In the genomic region with DNA sequence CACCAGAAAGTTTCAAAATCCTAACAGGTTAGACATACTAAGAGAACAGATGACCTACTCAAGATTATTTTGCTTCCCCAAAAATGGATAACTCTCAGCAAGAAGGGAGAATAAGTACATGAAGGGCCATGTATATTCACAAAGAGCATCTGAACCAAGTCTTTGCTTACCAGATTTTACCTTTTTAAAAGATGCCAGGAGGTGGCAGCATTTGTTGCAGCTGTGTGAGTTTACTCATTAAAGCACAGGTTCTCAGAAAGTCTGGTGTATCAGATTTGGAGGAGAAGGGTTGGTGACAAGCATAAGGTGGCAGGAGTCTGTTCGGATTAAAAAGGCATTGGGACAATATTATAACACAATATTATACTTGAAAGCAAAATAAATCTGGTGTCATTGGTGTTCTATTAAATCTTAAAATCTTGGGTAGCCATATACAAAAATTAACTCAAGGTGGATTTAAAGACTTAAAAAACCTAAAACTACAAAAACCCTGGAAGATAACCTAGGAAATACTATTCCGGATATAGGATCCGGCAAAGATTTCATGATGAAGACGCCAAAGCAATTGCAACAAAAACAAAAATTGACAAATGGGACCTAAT, we compare ENCODE assay signal across 8 cellular contexts. TPM values are rescaled to one million over a fixed set of nuclear protein-coding genes. Genes with fewer than 3 reads are reported as not detected.
A peak's percentile ranks its signal among the peaks of the same experiment; 100 is the strongest.
DNase-seq lines count a peak whose midpoint lies in the region; ATAC-seq and TF ChIP-seq lines count a peak whose summit lies in the region.

No MANE protein-coding gene starts in this region.

- H3K4me3 ChIP-seq in GM12865 (ENCODE audit: low read depth, low read length): no peak overlapping the region
- H3K4me3 ChIP-seq in dorsolateral prefrontal cortex: no peak overlapping the region
- H3K4me3 ChIP-seq in mesendoderm (ENCODE audit: low read length): no peak overlapping the region
- no peak overlapping the region for H3K4me3 ChIP-seq in suprapubic skin

- H3K79me2 ChIP-seq in mesendoderm (ENCODE audit: control insufficient read depth, insufficient read depth, low read length): no peaks in the 10 kb centered on the region

- no peak for TF ChIP-seq EP300 in suprapubic skin (IDR thresholded peaks at IDR 0.05)

- H3K4me3 Mint-ChIP-seq in WTC11: no peak overlapping the region

- no peak overlapping the region for H3K18ac ChIP-seq in mesendoderm (ENCODE audit: low read length)

- H3K4me1 ChIP-seq in mesendoderm (ENCODE audit: control insufficient read depth, low read depth, low read length): no peaks in the 10 kb centered on the region
- peaks cover 1% of the 10 kb centered on the region for H3K4me1 ChIP-seq in suprapubic skin

- H2BK120ac ChIP-seq in mesendoderm (ENCODE audit: low read depth, low read length): no peak overlapping the region

- intact Hi-C loops in dorsolateral prefrontal cortex (cut with DNase I): loop anchor here (5.0 to 10.0 kb wide), 2 partner anchors 375 to 562 kb away; partner anchors contain the start of gene UBE2D3 (in 1 of the 2)

- no peak overlapping the region for H2BK15ac ChIP-seq in mesendoderm (replicated peaks; ENCODE audit: low read depth)

- DNase-seq in 8988T: peak; percentile 12
- peak; percentile 78 for DNase-seq in GM12865 (ENCODE audit: low read depth)
- DNase-seq in NCI-H2107 (lab: John Stamatoyannopoulos, UW): peak; percentile 38
- DNase-seq in WTC11 (ENCODE audit: low spot score): peak; percentile 18
- peak in 3 of 10 donors; percentile 30 to 68 (median 32) for DNase-seq in dorsolateral prefrontal cortex
- DNase-seq in mesendoderm: peak; percentile 71
- DNase-seq in suprapubic skin (ENCODE audit: low spot score in 2 of 2): no peak

- H3K4me1 Mint-ChIP-seq in WTC11: peaks cover 22% of the 10 kb centered on the region

- no peak overlapping the region for H4K5ac ChIP-seq in mesendoderm (ENCODE audit: low read length)

- no peaks in the 10 kb centered on the region for H3K9me3 Mint-ChIP-seq in WTC11

- ATAC-seq in HG02870 (IDR thresholded peaks at IDR 0.05; ENCODE audit: unreplicated experiment): peak; percentile 67
- peak; percentile 80 for ATAC-seq in WTC11

- H3K27ac Mint-ChIP-seq in WTC11: no peak overlapping the region

- H3K9me3 ChIP-seq in suprapubic skin: no peaks in the 10 kb centered on the region

- H3K4ac ChIP-seq in mesendoderm (ENCODE audit: low read depth, low read length): no peak overlapping the region

- no peak overlapping the region for H2BK5ac ChIP-seq in mesendoderm (ENCODE audit: low read length)

- CTCF ChIA-PET in WTC11 (lab: Charles Lee): interaction anchor here (1.1 to 3.0 kb wide), 5 partner anchors 11 to 582 kb away, joined by 4 to 24 read pairs (median 6); partner anchors contain the start of gene NFKB1

- H3K27me3 ChIP-seq in dorsolateral prefrontal cortex (no peaks in the 10 kb centered on the region), mesendoderm (ENCODE audit: insufficient read depth, low read length, poor library complexity) (no peaks in the 10 kb centered on the region), suprapubic skin (no peaks in the 10 kb centered on the region)

- TF ChIP-seq POLR2A in suprapubic skin (IDR thresholded peaks at IDR 0.05): no peak

- H3K79me1 ChIP-seq in mesendoderm (ENCODE audit: low read length): no peaks in the 10 kb centered on the region

- no peaks in the 10 kb centered on the region for H3K27me3 Mint-ChIP-seq in WTC11 (ENCODE audit: low read depth)

- POLR2A ChIA-PET in WTC11 (lab: Charles Lee): no interaction called here

- H2AK5ac ChIP-seq in mesendoderm (ENCODE audit: low read length): no peak overlapping the region

- no peaks in the 10 kb centered on the region for H3K36me3 ChIP-seq in mesendoderm (ENCODE audit: control insufficient read depth, insufficient read depth, low read length)
- H3K36me3 ChIP-seq in suprapubic skin: no peaks in the 10 kb centered on the region

- peak; percentile 60 for TF ChIP-seq CTCF in GM12865 (IDR thresholded peaks at IDR 0.05; ENCODE audit: insufficient read depth, low read depth, low read length, missing control alignments)
- no peak for TF ChIP-seq CTCF in WTC11 (IDR thresholded peaks at IDR 0.05)
- TF ChIP-seq CTCF in dorsolateral prefrontal cortex (IDR thresholded peaks at IDR 0.05 in 54 of 56, conservative IDR thresholded peaks at IDR 0.05 in 2 of 56; ENCODE audit: low read depth in 1 of 56, partially characterized antibody in 56 of 56): peak; percentile 46 to 84 (median 68)
- TF ChIP-seq CTCF in suprapubic skin (IDR thresholded peaks at IDR 0.05): peak; percentile 36 to 43

- H3K4me2 ChIP-seq in mesendoderm (ENCODE audit: low read length): no peak overlapping the region

- H4K8ac ChIP-seq in mesendoderm (ENCODE audit: low read depth, low read length): no peak overlapping the region

- no peak overlapping the region for H3K9ac ChIP-seq in mesendoderm (ENCODE audit: low read length)

- no peaks in the 10 kb centered on the region for H3K36me3 Mint-ChIP-seq in WTC11

- no peak overlapping the region for H3K23ac ChIP-seq in mesendoderm (ENCODE audit: low read length)

- no CpG with 5 or more reads among the region's 4 CpGs for WGBS in mesendoderm (ENCODE audit: extremely low coverage, insufficient coverage, low lambda C conversion rate)
- 53% methylated on average over 4 of the region's 4 CpGs for WGBS in suprapubic skin

- H3K27ac ChIP-seq in dorsolateral prefrontal cortex (no peak overlapping the region), mesendoderm (ENCODE audit: low read depth, low read length) (no peak overlapping the region), suprapubic skin (no peak overlapping the region)

- no peak overlapping the region for H3K56ac ChIP-seq in mesendoderm (ENCODE audit: low read length)

TF ChIP-seq in WTC11, 78 proteins besides CTCF, POLR2A, EP300 and RAD21:
- TF ChIP-seq CBFB (CRISPR knock-in tag; IDR thresholded peaks at IDR 0.05; ENCODE audit: low read depth) (no peak), GRHL2 (CRISPR knock-in tag; IDR thresholded peaks at IDR 0.05; ENCODE audit: insufficient replicate concordance, severe bottlenecking) (no peak), RELA (CRISPR knock-in tag; IDR thresholded peaks at IDR 0.05; ENCODE audit: borderline replicate concordance) (no peak), ZNF317 (CRISPR knock-in tag; IDR thresholded peaks at IDR 0.05; ENCODE audit: borderline replicate concordance, low read depth) (no peak), NR1H2 (CRISPR knock-in tag; IDR thresholded peaks at IDR 0.05) (no peak)
- TF ChIP-seq, protein P1, sequence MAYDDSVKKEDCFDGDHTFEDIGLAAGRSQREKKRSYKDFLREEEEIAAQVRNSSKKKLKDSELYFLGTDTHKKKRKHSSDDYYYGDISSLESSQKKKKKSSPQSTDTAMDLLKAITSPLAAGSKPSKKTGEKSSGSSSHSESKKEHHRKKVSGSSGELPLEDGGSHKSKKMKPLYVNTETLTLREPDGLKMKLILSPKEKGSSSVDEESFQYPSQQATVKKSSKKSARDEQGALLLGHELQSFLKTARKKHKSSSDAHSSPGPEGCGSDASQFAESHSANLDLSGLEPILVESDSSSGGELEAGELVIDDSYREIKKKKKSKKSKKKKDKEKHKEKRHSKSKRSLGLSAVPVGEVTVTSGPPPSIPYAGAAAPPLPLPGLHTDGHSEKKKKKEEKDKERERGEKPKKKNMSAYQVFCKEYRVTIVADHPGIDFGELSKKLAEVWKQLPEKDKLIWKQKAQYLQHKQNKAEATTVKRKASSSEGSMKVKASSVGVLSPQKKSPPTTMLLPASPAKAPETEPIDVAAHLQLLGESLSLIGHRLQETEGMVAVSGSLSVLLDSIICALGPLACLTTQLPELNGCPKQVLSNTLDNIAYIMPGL (CRISPR knock-in tag; IDR thresholded peaks at IDR 0.05): no peak
- TF ChIP-seq, protein P2, sequence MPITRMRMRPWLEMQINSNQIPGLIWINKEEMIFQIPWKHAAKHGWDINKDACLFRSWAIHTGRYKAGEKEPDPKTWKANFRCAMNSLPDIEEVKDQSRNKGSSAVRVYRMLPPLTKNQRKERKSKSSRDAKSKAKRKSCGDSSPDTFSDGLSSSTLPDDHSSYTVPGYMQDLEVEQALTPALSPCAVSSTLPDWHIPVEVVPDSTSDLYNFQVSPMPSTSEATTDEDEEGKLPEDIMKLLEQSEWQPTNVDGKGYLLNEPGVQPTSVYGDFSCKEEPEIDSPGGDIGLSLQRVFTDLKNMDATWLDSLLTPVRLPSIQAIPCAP (CRISPR knock-in tag; IDR thresholded peaks at IDR 0.05): no peak
- TF ChIP-seq, protein P3, sequence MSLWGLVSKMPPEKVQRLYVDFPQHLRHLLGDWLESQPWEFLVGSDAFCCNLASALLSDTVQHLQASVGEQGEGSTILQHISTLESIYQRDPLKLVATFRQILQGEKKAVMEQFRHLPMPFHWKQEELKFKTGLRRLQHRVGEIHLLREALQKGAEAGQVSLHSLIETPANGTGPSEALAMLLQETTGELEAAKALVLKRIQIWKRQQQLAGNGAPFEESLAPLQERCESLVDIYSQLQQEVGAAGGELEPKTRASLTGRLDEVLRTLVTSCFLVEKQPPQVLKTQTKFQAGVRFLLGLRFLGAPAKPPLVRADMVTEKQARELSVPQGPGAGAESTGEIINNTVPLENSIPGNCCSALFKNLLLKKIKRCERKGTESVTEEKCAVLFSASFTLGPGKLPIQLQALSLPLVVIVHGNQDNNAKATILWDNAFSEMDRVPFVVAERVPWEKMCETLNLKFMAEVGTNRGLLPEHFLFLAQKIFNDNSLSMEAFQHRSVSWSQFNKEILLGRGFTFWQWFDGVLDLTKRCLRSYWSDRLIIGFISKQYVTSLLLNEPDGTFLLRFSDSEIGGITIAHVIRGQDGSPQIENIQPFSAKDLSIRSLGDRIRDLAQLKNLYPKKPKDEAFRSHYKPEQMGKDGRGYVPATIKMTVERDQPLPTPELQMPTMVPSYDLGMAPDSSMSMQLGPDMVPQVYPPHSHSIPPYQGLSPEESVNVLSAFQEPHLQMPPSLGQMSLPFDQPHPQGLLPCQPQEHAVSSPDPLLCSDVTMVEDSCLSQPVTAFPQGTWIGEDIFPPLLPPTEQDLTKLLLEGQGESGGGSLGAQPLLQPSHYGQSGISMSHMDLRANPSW (CRISPR knock-in tag; conservative IDR thresholded peaks at IDR 0.05; ENCODE audit: low read depth): no peak

RNA-seq across cellular contexts. Expression of gene NFKB1, which starts 51.3 kb away (rescaled TPM):
- total RNA-seq in WTC11 (2021) (5.6 to 7.6 TPM (median 5.9 TPM) in 3 replicates), dorsolateral prefrontal cortex (10 to 100 TPM; 13.0 to 36.6 (median 23.5) TPM), suprapubic skin (10 to 100 TPM; 32.9 to 56.0 (median 40.9) TPM)
- polyA plus RNA-seq in mesendoderm (2013, experiment 1 of 2): 4.9 TPM
- 5.2 TPM for polyA plus RNA-seq in mesendoderm (2013, experiment 2 of 2)

Comparison
In these comparisons a context has a peak if more than half of its experiments do, and no peak if none do; other contexts are left out.
1. DNase-seq: peak in 8988T (single experiment), GM12865 (single experiment), NCI-H2107 (single experiment), WTC11 (single experiment) and mesendoderm (single experiment); none in suprapubic skin (0 of 2).